27 cellular contexts compared by ENCODE assay signal in genomic region chr2:239046822-239047221, GRCh38.
"Had no signal": no experiment of that assay in that cellular context is flagged by ENCODE, and none has a peak within 500 bp of the region (broad histone marks: within the 10 kb centered on the region; RNA-seq: fewer than 3 reads in every experiment).

No MANE protein-coding gene starts in this region.

- FAIRE-seq: astrocyte, colon, TTC549, urothelium cell line had no signal

- H3K4me1 ChIP-seq: adrenal gland, neural progenitor cell, stomach, transverse colon had no signal

- ATAC-seq: activated T-helper 17 cell treated with anti-CD3 and anti-CD28 coated beads, Interleukin-2, amount 50 U/mL, for 72 hours; naive thymus-derived CD8-positive, alpha-beta T cell had no signal

- H3K27me3 ChIP-seq: adrenal gland, neural progenitor cell, stomach, transverse colon had no signal

- H3K9ac ChIP-seq: neural progenitor cell had no signal

- H3K27me3 Mint-ChIP-seq: activated naive CD8-positive, alpha-beta T cell; activated T-cell treated with anti-CD3 and anti-CD28 coated beads, Interleukin-2, amount 50 U/mL, for 24 hours; activated T-helper 17 cell treated with anti-CD3 and anti-CD28 coated beads, Interleukin-2, amount 50 U/mL, for 72 hours; central memory CD8-positive, alpha-beta T cell; naive thymus-derived CD8-positive, alpha-beta T cell had no signal

- H3K4me3 ChIP-seq: adrenal gland, neural progenitor cell, stomach, transverse colon had no signal

- DNase-seq: activated CD4-positive, CD25-positive, alpha-beta regulatory T cell treated with anti-CD3 and anti-CD28 coated beads, Interleukin-2, amount 50 U/mL, for 72 hours; activated CD8-positive, alpha-beta memory T cell treated with anti-CD3 and anti-CD28 coated beads for 24 hours; activated CD8-positive, alpha-beta memory T cell treated with anti-CD3 and anti-CD28 coated beads, Interleukin-2, amount 50 U/mL, for 4 hours; activated naive CD4-positive, alpha-beta T cell; activated T-cell treated with anti-CD3 and anti-CD28 coated beads, Interleukin-2, amount 50 U/mL, for 24 hours; adrenal gland; effector memory CD4-positive, alpha-beta T cell; foreskin melanocyte; glutamatergic neuron; hypothalamus; mesendoderm; naive thymus-derived CD8-positive, alpha-beta T cell; stimulated activated CD4-positive, alpha-beta T cell treated with anti-CD3 and anti-CD28 coated beads, Interleukin-2, amount 100 ng/mL, for 24 hours; stomach; transverse colon; WERI-Rb-1 had no signal

- H3K4me3 Mint-ChIP-seq: activated naive CD8-positive, alpha-beta T cell; activated T-cell treated with anti-CD3 and anti-CD28 coated beads, Interleukin-2, amount 50 U/mL, for 24 hours; activated T-helper 17 cell treated with anti-CD3 and anti-CD28 coated beads, Interleukin-2, amount 50 U/mL, for 72 hours; central memory CD8-positive, alpha-beta T cell; naive thymus-derived CD8-positive, alpha-beta T cell; neural progenitor cell; stimulated activated effector memory CD8-positive, alpha-beta T cell treated with anti-CD3 and anti-CD28 coated beads, Interleukin-12 subunit alpha, Interleukin-12 subunit beta, amount 100 ng/mL, for 72 hours; T-helper 2 cell treated with Interferon-gamma antibody and Interleukin-4, amounts not matched to agents 5 μg/mL and 100 μg/mL, for 36 hours had no signal

- H3K9me3 ChIP-seq: adrenal gland, transverse colon had no signal

- H3K27ac ChIP-seq: adrenal gland, neural progenitor cell, stomach, transverse colon, WERI-Rb-1 had no signal

- H3K36me3 ChIP-seq: neural progenitor cell, WERI-Rb-1 had no signal

- H3K9me3 Mint-ChIP-seq: activated T-cell treated with anti-CD3 and anti-CD28 coated beads, Interleukin-2, amount 50 U/mL, for 24 hours; activated T-helper 17 cell treated with anti-CD3 and anti-CD28 coated beads, Interleukin-2, amount 50 U/mL, for 72 hours; central memory CD8-positive, alpha-beta T cell; naive thymus-derived CD8-positive, alpha-beta T cell; neural progenitor cell; stimulated activated effector memory CD8-positive, alpha-beta T cell treated with anti-CD3 and anti-CD28 coated beads, Interleukin-12 subunit alpha, Interleukin-12 subunit beta, amount 100 ng/mL, for 72 hours; T-helper 2 cell treated with Interferon-gamma antibody and Interleukin-4, amounts not matched to agents 5 μg/mL and 100 μg/mL, for 36 hours had no signal

- H3K27ac Mint-ChIP-seq: activated naive CD8-positive, alpha-beta T cell; activated T-cell treated with anti-CD3 and anti-CD28 coated beads, Interleukin-2, amount 50 U/mL, for 24 hours; neural progenitor cell; progenitor cell of endocrine pancreas; stimulated activated effector memory CD8-positive, alpha-beta T cell treated with anti-CD3 and anti-CD28 coated beads, Interleukin-12 subunit alpha, Interleukin-12 subunit beta, amount 100 ng/mL, for 72 hours; T-helper 2 cell treated with Interferon-gamma antibody and Interleukin-4, amounts not matched to agents 5 μg/mL and 100 μg/mL, for 36 hours had no signal

- H3K4me2 ChIP-seq: neural progenitor cell had no signal

- H2AFZ ChIP-seq: neural progenitor cell had no signal

- H3K4me1 Mint-ChIP-seq: activated T-helper 17 cell treated with anti-CD3 and anti-CD28 coated beads, Interleukin-2, amount 50 U/mL, for 72 hours; central memory CD8-positive, alpha-beta T cell; naive thymus-derived CD8-positive, alpha-beta T cell; neural progenitor cell; stimulated activated effector memory CD8-positive, alpha-beta T cell treated with anti-CD3 and anti-CD28 coated beads, Interleukin-12 subunit alpha, Interleukin-12 subunit beta, amount 100 ng/mL, for 72 hours had no signal

- H3K36me3 Mint-ChIP-seq: activated naive CD8-positive, alpha-beta T cell; stimulated activated effector memory CD8-positive, alpha-beta T cell treated with anti-CD3 and anti-CD28 coated beads, Interleukin-12 subunit alpha, Interleukin-12 subunit beta, amount 100 ng/mL, for 72 hours had no signal
